In the genomic region with DNA sequence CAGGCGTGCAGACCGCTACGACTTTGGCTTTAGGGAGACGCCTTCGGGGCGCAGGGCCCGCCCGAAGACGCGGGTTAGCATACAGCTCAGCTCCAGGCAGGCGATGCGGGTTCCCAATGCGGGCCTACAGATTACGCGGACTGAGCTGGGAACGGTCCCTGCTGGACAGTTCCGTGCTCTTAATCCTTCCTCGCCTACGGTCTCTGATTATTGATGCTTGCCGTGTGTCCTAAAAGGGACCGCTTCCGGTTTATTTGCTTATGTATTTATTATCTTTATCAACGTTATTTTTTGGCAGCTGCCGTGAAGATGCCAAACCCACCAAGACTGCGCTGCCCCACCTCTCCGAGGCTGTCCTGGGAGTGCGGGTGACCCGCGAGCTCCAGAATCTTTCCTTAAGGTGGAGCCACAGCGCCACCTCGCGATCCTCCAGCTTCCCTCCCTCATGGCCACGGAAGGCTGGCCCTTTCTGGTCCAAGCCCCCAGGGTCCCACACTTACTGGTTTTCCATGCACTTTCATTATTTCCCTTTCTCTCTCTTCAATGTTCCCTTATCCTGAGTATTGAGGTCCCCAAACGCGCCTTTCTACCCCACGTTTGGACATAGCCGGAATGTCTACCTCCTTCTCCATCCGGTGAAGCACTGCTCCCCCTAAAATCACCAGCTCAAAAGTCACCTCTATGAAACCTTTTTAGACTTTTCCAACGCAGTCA, we compare ENCODE assay signal across 1 cellular context.
TF ChIP-seq lines count a peak whose summit lies in the region.

No MANE protein-coding gene starts in this region.

TF ChIP-seq in H1, 55 proteins besides CTCF, POLR2A, EP300 and RAD21 (continued from another document):
- no peak for TF ChIP-seq PHF8 (conservative IDR thresholded peaks at IDR 0.05; ENCODE audit: low read depth, low read length)
- no peak for TF ChIP-seq CREB1 (IDR thresholded peaks at IDR 0.05)
- TF ChIP-seq CEBPB (IDR thresholded peaks at IDR 0.05; ENCODE audit: low read depth, low read length) = no peak
- no peak for TF ChIP-seq RFX5 (IDR thresholded peaks at IDR 0.05; ENCODE audit: borderline replicate concordance, low read depth, low read length)
- TF ChIP-seq GABPA (IDR thresholded peaks at IDR 0.05; ENCODE audit: borderline replicate concordance, insufficient read depth, low read length) = peak; percentile 30; the same call in 1 of the 2 replicates
- TF ChIP-seq ASH2L (IDR thresholded peaks at IDR 0.05; ENCODE audit: low read length) = peak; percentile 52
- TF ChIP-seq HDAC2 (IDR thresholded peaks at IDR 0.05; ENCODE audit: borderline replicate concordance in 1 of 2, low read depth in 2 of 2, low read length in 2 of 2) = no peak
- TF ChIP-seq, protein P1, sequence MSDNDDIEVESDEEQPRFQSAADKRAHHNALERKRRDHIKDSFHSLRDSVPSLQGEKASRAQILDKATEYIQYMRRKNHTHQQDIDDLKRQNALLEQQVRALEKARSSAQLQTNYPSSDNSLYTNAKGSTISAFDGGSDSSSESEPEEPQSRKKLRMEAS (IDR thresholded peaks at IDR 0.05) = peak; percentile 46; the same call in 1 of the 2 replicates
- TF ChIP-seq YY1 (IDR thresholded peaks at IDR 0.05; ENCODE audit: low read depth, low read length) = peak; percentile 72; the same call in 1 of the 2 replicates
